Comparison of ENCODE assay signal across 8 cellular contexts in genomic region chr6:31776563-31776960, GRCh38. TPM values are rescaled to one million over a fixed set of nuclear protein-coding genes. Genes with fewer than 3 reads are reported as not detected.
DNase-seq lines count a peak whose midpoint lies in the region; ATAC-seq, FAIRE-seq and TF ChIP-seq lines count a peak whose summit lies in the region.

No MANE protein-coding gene starts in this region.

- CTCF ChIA-PET in activated B cell treated with CpG ODN at 0.5 μM for 24 hours (lab: Charles Lee): no interaction called here

- peaks cover 33% of the 10 kb centered on the region for H3K4me1 Mint-ChIP-seq in activated T-cell treated with anti-CD3 and anti-CD28 coated beads, Interleukin-2, amount 50 U/mL, for 4 hours (ENCODE audit: low read depth)
- H3K4me1 Mint-ChIP-seq in activated B cell treated with CpG ODN at 0.5 μM for 24 hours (peaks cover 30% of the 10 kb centered on the region), glutamatergic neuron (ENCODE audit: low read depth, unreplicated experiment) (no peaks in the 10 kb centered on the region)

- H3K4me3 ChIP-seq in kidney (ENCODE audit: low read length in 2 of 2) (peak overlapping the region in 1 of 2 donors; percentile 31), uterus (peak overlapping the region in 1 of 2 donors; percentile 1), mesendoderm (ENCODE audit: low read length) (no peak overlapping the region)

- H3K9me3 Mint-ChIP-seq in activated T-cell treated with anti-CD3 and anti-CD28 coated beads, Interleukin-2, amount 50 U/mL, for 4 hours: no peaks in the 10 kb centered on the region
- H3K9me3 Mint-ChIP-seq in activated B cell treated with CpG ODN at 0.5 μM for 24 hours: no peaks in the 10 kb centered on the region
- peaks cover 1% of the 10 kb centered on the region for H3K9me3 Mint-ChIP-seq in glutamatergic neuron (ENCODE audit: unreplicated experiment)

- TF ChIP-seq CTCF in activated B cell treated with CpG ODN at 0.5 μM for 24 hours (IDR thresholded peaks at IDR 0.05) (no peak), kidney (IDR thresholded peaks at IDR 0.05; ENCODE audit: borderline replicate concordance, extremely low read depth, insufficient read depth) (no peak), uterus (IDR thresholded peaks at IDR 0.05) (no peak), glutamatergic neuron (IDR thresholded peaks at IDR 0.05; ENCODE audit: partially characterized antibody, unreplicated experiment) (no peak)

- H3K9me3 ChIP-seq in kidney (ENCODE audit: control insufficient read depth in 1 of 2, low read length in 2 of 2): no peaks in the 10 kb centered on the region
- no peaks in the 10 kb centered on the region for H3K9me3 ChIP-seq in uterus

- H4K5ac ChIP-seq in mesendoderm (ENCODE audit: low read length): no peak overlapping the region

- H3K36me3 Mint-ChIP-seq in activated T-cell treated with anti-CD3 and anti-CD28 coated beads, Interleukin-2, amount 50 U/mL, for 4 hours (ENCODE audit: insufficient read depth): peaks cover 7% of the 10 kb centered on the region
- H3K36me3 Mint-ChIP-seq in activated B cell treated with CpG ODN at 0.5 μM for 24 hours (ENCODE audit: low read depth) (peaks cover 33% of the 10 kb centered on the region), glutamatergic neuron (ENCODE audit: unreplicated experiment) (no peaks in the 10 kb centered on the region)

- no peak overlapping the region for H3K18ac ChIP-seq in mesendoderm (ENCODE audit: low read length)

- no peaks in the 10 kb centered on the region for H3K27me3 Mint-ChIP-seq in activated T-cell treated with anti-CD3 and anti-CD28 coated beads, Interleukin-2, amount 50 U/mL, for 4 hours (ENCODE audit: low read depth)
- no peaks in the 10 kb centered on the region for H3K27me3 Mint-ChIP-seq in activated B cell treated with CpG ODN at 0.5 μM for 24 hours
- H3K27me3 Mint-ChIP-seq in glutamatergic neuron (ENCODE audit: unreplicated experiment): no peaks in the 10 kb centered on the region

- no peak overlapping the region for H2BK5ac ChIP-seq in mesendoderm (ENCODE audit: low read length)

- DNase-seq in activated T-cell treated with anti-CD3 and anti-CD28 coated beads, Interleukin-2, amount 50 U/mL, for 4 hours: no peak
- no peak for DNase-seq in activated T-cell treated with anti-CD3 and anti-CD28 coated beads, Interleukin-2, amount 50 U/mL, for 1 hour
- no peak for DNase-seq in activated B cell treated with CpG ODN at 0.5 μM for 24 hours
- DNase-seq in kidney: peak; percentile 87
- DNase-seq in uterus: no peak
- no peak for DNase-seq in glutamatergic neuron
- DNase-seq in mesendoderm: no peak

- no peaks in the 10 kb centered on the region for H3K79me1 ChIP-seq in mesendoderm (ENCODE audit: low read length)

- no peak overlapping the region for H2AK5ac ChIP-seq in mesendoderm (ENCODE audit: low read length)

- no peak for FAIRE-seq in kidney (lab: Jason Lieb, UNC)

- POLR2A ChIA-PET in activated B cell treated with CpG ODN at 0.5 μM for 24 hours (lab: Charles Lee): interaction anchor here (1.3 to 1.9 kb wide), 7 partner anchors 14 to 45 kb away, joined by 3 to 12 read pairs (median 6); partner anchors contain the start of genes HSPA1A, HSPA1L, LSM2 and MSH5

- H3K79me2 ChIP-seq in mesendoderm (ENCODE audit: control insufficient read depth, insufficient read depth, low read length): no peaks in the 10 kb centered on the region

- WGBS in mesendoderm (ENCODE audit: extremely low coverage, insufficient coverage, low lambda C conversion rate): no CpG with 5 or more reads among the region's 13 CpGs

- H3K4me1 ChIP-seq in kidney (ENCODE audit: control insufficient read depth in 1 of 2, insufficient read depth in 1 of 2, low read depth in 1 of 2, low read length in 2 of 2): peaks cover 0 to 19% of the 10 kb centered on the region in 2 donors
- H3K4me1 ChIP-seq in uterus: peaks cover 5 to 8% of the 10 kb centered on the region in 2 donors
- H3K4me1 ChIP-seq in mesendoderm (ENCODE audit: control insufficient read depth, low read depth, low read length): no peaks in the 10 kb centered on the region

- peak; percentile 4 to 7 for ATAC-seq in activated T-cell treated with anti-CD3 and anti-CD28 coated beads, Interleukin-2, amount 50 U/mL, for 4 hours
- ATAC-seq in activated B cell treated with CpG ODN at 0.5 μM for 24 hours (ENCODE audit: low read depth): no peak
- no peak for ATAC-seq in GM21423 (IDR thresholded peaks at IDR 0.05; ENCODE audit: unreplicated experiment)

- H3K27me3 ChIP-seq in uterus (no peaks in the 10 kb centered on the region), mesendoderm (ENCODE audit: insufficient read depth, low read length, poor library complexity) (no peaks in the 10 kb centered on the region)

- peak overlapping the region; percentile 21 for H3K4me3 Mint-ChIP-seq in activated T-cell treated with anti-CD3 and anti-CD28 coated beads, Interleukin-2, amount 50 U/mL, for 4 hours
- H3K4me3 Mint-ChIP-seq in activated B cell treated with CpG ODN at 0.5 μM for 24 hours: peak overlapping the region; percentile 50
- H3K4me3 Mint-ChIP-seq in glutamatergic neuron (ENCODE audit: unreplicated experiment): no peak overlapping the region

- no peak overlapping the region for H3K56ac ChIP-seq in mesendoderm (ENCODE audit: low read length)

- no peak overlapping the region for H2BK15ac ChIP-seq in mesendoderm (replicated peaks; ENCODE audit: low read depth)

- H3K9ac ChIP-seq in kidney (ENCODE audit: low read length in 2 of 2) (peak overlapping the region in 1 of 2 donors; percentile 48), mesendoderm (ENCODE audit: low read length) (no peak overlapping the region)

- intact Hi-C loops in activated B cell treated with CpG ODN at 0.5 μM for 24 hours (cut with micrococcal nuclease) (no loop called here), kidney (cut with DNase I) (no loop called here), uterus (cut with DNase I; ENCODE audit: low total_unique reads) (no loop called here)

- H2BK120ac ChIP-seq in mesendoderm (ENCODE audit: low read depth, low read length): no peak overlapping the region

- no peak overlapping the region for H3K4me2 ChIP-seq in mesendoderm (ENCODE audit: low read length)

- H3K36me3 ChIP-seq in kidney (ENCODE audit: control insufficient read depth in 1 of 2, insufficient read depth in 2 of 2, low read length in 2 of 2): peaks cover 0 to 7% of the 10 kb centered on the region in 2 donors
- H3K36me3 ChIP-seq in uterus: no peaks in the 10 kb centered on the region
- peaks cover 6% of the 10 kb centered on the region for H3K36me3 ChIP-seq in mesendoderm (ENCODE audit: control insufficient read depth, insufficient read depth, low read length)

- H4K8ac ChIP-seq in mesendoderm (ENCODE audit: low read depth, low read length): no peak overlapping the region

- TF ChIP-seq POLR2A in uterus (IDR thresholded peaks at IDR 0.05): no peak

- no peak overlapping the region for H3K23ac ChIP-seq in mesendoderm (ENCODE audit: low read length)

- H3K27ac Mint-ChIP-seq in activated B cell treated with CpG ODN at 0.5 μM for 24 hours: peak overlapping the region; percentile 72
- H3K27ac Mint-ChIP-seq in glutamatergic neuron (ENCODE audit: unreplicated experiment): no peak overlapping the region

- no peak overlapping the region for H3K4ac ChIP-seq in mesendoderm (ENCODE audit: low read depth, low read length)

- H3K27ac ChIP-seq in kidney (ENCODE audit: low read depth in 2 of 2, low read length in 2 of 2) (peak overlapping the region; percentile 77 to 92), uterus (peak overlapping the region; percentile 84 to 88), mesendoderm (ENCODE audit: low read depth, low read length) (no peak overlapping the region)

RNA-seq across cellular contexts. Expression of gene VWA7, which starts 0.6 kb away (rescaled TPM):
- total RNA-seq in activated T-cell treated with anti-CD3 and anti-CD28 coated beads, Interleukin-2, amount 50 U/mL, for 4 hours: 1 to 10 TPM; 1.4 TPM
- total RNA-seq in activated B cell treated with CpG ODN at 0.5 μM for 24 hours (1.6 and 2.9 TPM in 2 replicates), kidney (32.5 TPM), uterus (10 to 100 TPM in 1 of 4 donors, 1 to 10 TPM in 2, under 1 TPM in 1; 0.88 to 24.1 (median 3.1) TPM), glutamatergic neuron (ENCODE audit: unreplicated experiment) (3.2 TPM)
- 10.2 TPM for polyA plus RNA-seq in kidney (ENCODE audit: insufficient read depth, low read depth, low replicate concordance)
- 0.58 TPM for polyA plus RNA-seq in mesendoderm (2013, experiment 1 of 2)
- polyA plus RNA-seq in mesendoderm (2013, experiment 2 of 2): 0.53 TPM

RNA-seq across cellular contexts. Expression of gene SAPCD1, which starts 14.1 kb away (rescaled TPM):
- total RNA-seq in activated T-cell treated with anti-CD3 and anti-CD28 coated beads, Interleukin-2, amount 50 U/mL, for 4 hours: 10 to 100 TPM in 2 of 3 donors, 1 to 10 TPM in 1; 9.4 to 12.2 (median 12.1) TPM
- total RNA-seq in activated B cell treated with CpG ODN at 0.5 μM for 24 hours: 7.7 and 9.0 TPM in 2 replicates
- 6.5 TPM for total RNA-seq in kidney
- 6.8 TPM for polyA plus RNA-seq in kidney (ENCODE audit: insufficient read depth, low read depth, low replicate concordance)
- 1 to 10 TPM in 2 of 4 donors, not detected in 2; 1.7 to 4.4 TPM for total RNA-seq in uterus
- 3.7 TPM for total RNA-seq in glutamatergic neuron (ENCODE audit: unreplicated experiment)
- 0.42 TPM for polyA plus RNA-seq in mesendoderm (2013, experiment 1 of 2)
- 0.88 TPM for polyA plus RNA-seq in mesendoderm (2013, experiment 2 of 2)

RNA-seq across cellular contexts. Expression of gene VARS1, which starts 19.0 kb away (rescaled TPM):
- 100 to 1,000 TPM; 231 to 263 (median 234) TPM for total RNA-seq in activated T-cell treated with anti-CD3 and anti-CD28 coated beads, Interleukin-2, amount 50 U/mL, for 4 hours
- total RNA-seq in activated B cell treated with CpG ODN at 0.5 μM for 24 hours: 136 and 140 TPM in 2 replicates
- 79.0 TPM for total RNA-seq in kidney
- 30.3 TPM for polyA plus RNA-seq in kidney (ENCODE audit: insufficient read depth, low read depth, low replicate concordance)
- total RNA-seq in uterus: 100 to 1,000 TPM in 1 of 4 donors, 10 to 100 TPM in 3; 35.6 to 118 (median 53.4) TPM
- 204 TPM for total RNA-seq in glutamatergic neuron (ENCODE audit: unreplicated experiment)
- 63.4 TPM for polyA plus RNA-seq in mesendoderm (2013, experiment 1 of 2)
- polyA plus RNA-seq in mesendoderm (2013, experiment 2 of 2): 64.0 TPM

RNA-seq across cellular contexts. Expression of gene LSM2, which starts 30.2 kb away (rescaled TPM):
- 100 to 1,000 TPM; 163 to 192 (median 184) TPM for total RNA-seq in activated T-cell treated with anti-CD3 and anti-CD28 coated beads, Interleukin-2, amount 50 U/mL, for 4 hours
- total RNA-seq in activated B cell treated with CpG ODN at 0.5 μM for 24 hours (61.8 and 68.6 TPM in 2 replicates), kidney (41.6 TPM), uterus (100 to 1,000 TPM in 1 of 4 donors, 10 to 100 TPM in 3; 37.1 to 119 (median 58.7) TPM), glutamatergic neuron (ENCODE audit: unreplicated experiment) (68.2 TPM)
- polyA plus RNA-seq in kidney (ENCODE audit: insufficient read depth, low read depth, low replicate concordance): 70.6 TPM
- 153 TPM for polyA plus RNA-seq in mesendoderm (2013, experiment 1 of 2)
- polyA plus RNA-seq in mesendoderm (2013, experiment 2 of 2): 155 TPM

RNA-seq across cellular contexts. Expression of gene MSH5, which starts 36.8 kb away (rescaled TPM):
- total RNA-seq in activated T-cell treated with anti-CD3 and anti-CD28 coated beads, Interleukin-2, amount 50 U/mL, for 4 hours: 10 to 100 TPM; 30.9 to 35.4 (median 34.3) TPM
- total RNA-seq in activated B cell treated with CpG ODN at 0.5 μM for 24 hours (35.4 and 47.3 TPM in 2 replicates), kidney (23.7 TPM), uterus (10 to 100 TPM in 3 of 4 donors, not detected in 1; 16.7 to 41.5 (median 22.1) TPM), glutamatergic neuron (ENCODE audit: unreplicated experiment) (25.7 TPM)
- 14.4 TPM for polyA plus RNA-seq in kidney (ENCODE audit: insufficient read depth, low read depth, low replicate concordance)
- 5.4 TPM for polyA plus RNA-seq in mesendoderm (2013, experiment 1 of 2)
- 5.3 TPM for polyA plus RNA-seq in mesendoderm (2013, experiment 2 of 2)

Comparison
In these comparisons a context has a peak if more than half of its experiments do, and no peak if none do; other contexts are left out.
1. ATAC-seq: peak in activated T-cell treated with anti-CD3 and anti-CD28 coated beads, Interleukin-2, amount 50 U/mL, for 4 hours (2 of 2); none in activated B cell treated with CpG ODN at 0.5 μM for 24 hours (single experiment) and GM21423 (single experiment).